In the genomic region with DNA sequence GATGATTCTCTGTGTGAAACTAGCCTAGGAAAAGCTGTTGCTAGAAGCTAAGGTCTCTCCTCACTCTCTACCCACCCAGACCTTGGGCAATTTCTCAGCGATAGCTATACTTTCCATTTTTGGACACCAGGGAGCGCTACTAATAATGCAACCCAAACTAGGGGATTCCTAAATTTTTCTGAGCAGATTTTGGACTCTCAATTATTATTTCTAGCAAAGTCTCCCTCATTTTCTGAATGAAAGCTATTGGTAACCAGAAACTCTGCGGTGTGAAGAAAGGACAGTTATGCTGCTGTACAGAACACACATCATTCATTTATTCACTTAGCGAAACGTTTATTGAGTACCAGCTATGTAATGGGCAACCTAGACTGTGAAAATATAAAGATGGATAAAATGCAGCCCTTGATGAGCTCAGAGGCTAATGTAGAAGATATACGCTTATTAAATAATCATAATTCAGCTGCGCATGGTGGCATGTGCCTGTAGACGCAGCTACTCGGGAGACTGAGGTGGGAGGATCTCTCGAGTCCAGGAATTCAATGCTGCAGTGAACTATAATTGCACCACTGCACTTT, we compare ENCODE assay signal across 8 cellular contexts. TPM values are rescaled to one million over a fixed set of nuclear protein-coding genes. Genes with fewer than 3 reads are reported as not detected.
DNase-seq lines count a peak whose midpoint lies in the region; ATAC-seq and TF ChIP-seq lines count a peak whose summit lies in the region.

No MANE protein-coding gene starts in this region.

- CTCF ChIA-PET in GM10248 (lab: Yijun Ruan, JAX) (interaction anchor here (0.8 to 43.8 kb wide), 47 partner anchors 9 to 256 kb away, joined by 3 to 1411 read pairs (median 5); a partner anchor contains a TSS), WTC11 (lab: Charles Lee) (interaction anchor here (0.6 to 9.8 kb wide), 43 partner anchors 9 to 326 kb away, joined by 3 to 403 read pairs (median 5); a partner anchor contains a TSS)

- H3K27ac ChIP-seq in neutrophil = peak overlapping the region; percentile 9

- ATAC-seq in WTC11 (peak; percentile 87), GM21619 (IDR thresholded peaks at IDR 0.05; ENCODE audit: unreplicated experiment) (no peak), HG02840 (IDR thresholded peaks at IDR 0.05; ENCODE audit: low FRiP score, unreplicated experiment) (no peak)

- no peaks in the 10 kb centered on the region for H3K27me3 ChIP-seq in neutrophil

- no peak overlapping the region for H3K4me3 Mint-ChIP-seq in WTC11

- DNase-seq in ACHN = peak; percentile 47
- DNase-seq in GM10248 (ENCODE audit: extremely low spot score) = peak; percentile 39
- DNase-seq in NCI-H128 (lab: John Stamatoyannopoulos, UW; ENCODE audit: unreplicated experiment) = peak; percentile 15
- no peak for DNase-seq in WTC11 (ENCODE audit: low spot score)
- peak; percentile 27 for DNase-seq in fibroblast of gingiva (ENCODE audit: low read depth)

- H3K4me1 Mint-ChIP-seq in WTC11 = peaks cover 9% of the 10 kb centered on the region

- in situ Hi-C loops in ACHN (cut with HindIII; ENCODE audit: low pct_ligation_motif_present, low pct_unique_long_range_greater_than_20kb, low sequenced_read_pairs) = no loop called here

- no peaks in the 10 kb centered on the region for H3K27me3 Mint-ChIP-seq in WTC11 (ENCODE audit: low read depth)

- H3K9me3 Mint-ChIP-seq in WTC11 = no peaks in the 10 kb centered on the region

- H3K27ac Mint-ChIP-seq in WTC11 = no peak overlapping the region

- no peaks in the 10 kb centered on the region for H3K36me3 Mint-ChIP-seq in WTC11

- no peaks in the 10 kb centered on the region for H3K36me3 ChIP-seq in neutrophil

- POLR2A ChIA-PET in GM10248 (lab: Yijun Ruan, JAX) = interaction anchor here (0.6 kb wide), 1 partner anchor 46 kb away, joined by 4 read pairs; no protein-coding TSS in a partner anchor
- POLR2A ChIA-PET in WTC11 (lab: Charles Lee) = interaction anchor here (0.8 to 1.2 kb wide), 2 partner anchors 8 to 174 kb away, joined by 3 read pairs; a partner anchor contains a TSS

- peaks cover 9% of the 10 kb centered on the region in 2 experiments for H3K4me1 ChIP-seq in neutrophil (ENCODE audit: control insufficient read depth in 1 of 2, insufficient read depth in 1 of 2, low read depth in 1 of 2, low read length in 1 of 2)

- H3K9me3 ChIP-seq in neutrophil = no peaks in the 10 kb centered on the region

- peak; percentile 53 for TF ChIP-seq CTCF in GM10248 (IDR thresholded peaks at IDR 0.05; ENCODE audit: control extremely low read depth, extremely low read depth, low read depth, missing control alignments)
- TF ChIP-seq CTCF in WTC11 (IDR thresholded peaks at IDR 0.05) = peak; percentile 37
- peak; percentile 81 for TF ChIP-seq CTCF in neutrophil (IDR thresholded peaks at IDR 0.05)

- H3K4me3 ChIP-seq in neutrophil (ENCODE audit: low read depth in 1 of 2, low read length in 1 of 2) = no peak overlapping the region

TF ChIP-seq in WTC11, 78 proteins besides CTCF, POLR2A, EP300 and RAD21 (continues in another document):
- TF ChIP-seq, protein P1, sequence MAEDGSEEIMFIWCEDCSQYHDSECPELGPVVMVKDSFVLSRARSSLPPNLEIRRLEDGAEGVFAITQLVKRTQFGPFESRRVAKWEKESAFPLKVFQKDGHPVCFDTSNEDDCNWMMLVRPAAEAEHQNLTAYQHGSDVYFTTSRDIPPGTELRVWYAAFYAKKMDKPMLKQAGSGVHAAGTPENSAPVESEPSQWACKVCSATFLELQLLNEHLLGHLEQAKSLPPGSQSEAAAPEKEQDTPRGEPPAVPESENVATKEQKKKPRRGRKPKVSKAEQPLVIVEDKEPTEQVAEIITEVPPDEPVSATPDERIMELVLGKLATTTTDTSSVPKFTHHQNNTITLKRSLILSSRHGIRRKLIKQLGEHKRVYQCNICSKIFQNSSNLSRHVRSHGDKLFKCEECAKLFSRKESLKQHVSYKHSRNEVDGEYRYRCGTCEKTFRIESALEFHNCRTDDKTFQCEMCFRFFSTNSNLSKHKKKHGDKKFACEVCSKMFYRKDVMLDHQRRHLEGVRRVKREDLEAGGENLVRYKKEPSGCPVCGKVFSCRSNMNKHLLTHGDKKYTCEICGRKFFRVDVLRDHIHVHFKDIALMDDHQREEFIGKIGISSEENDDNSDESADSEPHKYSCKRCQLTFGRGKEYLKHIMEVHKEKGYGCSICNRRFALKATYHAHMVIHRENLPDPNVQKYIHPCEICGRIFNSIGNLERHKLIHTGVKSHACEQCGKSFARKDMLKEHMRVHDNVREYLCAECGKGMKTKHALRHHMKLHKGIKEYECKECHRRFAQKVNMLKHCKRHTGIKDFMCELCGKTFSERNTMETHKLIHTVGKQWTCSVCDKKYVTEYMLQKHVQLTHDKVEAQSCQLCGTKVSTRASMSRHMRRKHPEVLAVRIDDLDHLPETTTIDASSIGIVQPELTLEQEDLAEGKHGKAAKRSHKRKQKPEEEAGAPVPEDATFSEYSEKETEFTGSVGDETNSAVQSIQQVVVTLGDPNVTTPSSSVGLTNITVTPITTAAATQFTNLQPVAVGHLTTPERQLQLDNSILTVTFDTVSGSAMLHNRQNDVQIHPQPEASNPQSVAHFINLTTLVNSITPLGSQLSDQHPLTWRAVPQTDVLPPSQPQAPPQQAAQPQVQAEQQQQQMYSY (CRISPR knock-in tag; IDR thresholded peaks at IDR 0.05) = no peak
- TF ChIP-seq ATF1 (CRISPR knock-in tag; IDR thresholded peaks at IDR 0.05) = no peak
- TF ChIP-seq TEAD1 (CRISPR knock-in tag; IDR thresholded peaks at IDR 0.05) = no peak
- no peak for TF ChIP-seq NR1H2 (CRISPR knock-in tag; IDR thresholded peaks at IDR 0.05)
- TF ChIP-seq SOX15 (CRISPR knock-in tag; IDR thresholded peaks at IDR 0.05) = no peak
- TF ChIP-seq, protein P2, sequence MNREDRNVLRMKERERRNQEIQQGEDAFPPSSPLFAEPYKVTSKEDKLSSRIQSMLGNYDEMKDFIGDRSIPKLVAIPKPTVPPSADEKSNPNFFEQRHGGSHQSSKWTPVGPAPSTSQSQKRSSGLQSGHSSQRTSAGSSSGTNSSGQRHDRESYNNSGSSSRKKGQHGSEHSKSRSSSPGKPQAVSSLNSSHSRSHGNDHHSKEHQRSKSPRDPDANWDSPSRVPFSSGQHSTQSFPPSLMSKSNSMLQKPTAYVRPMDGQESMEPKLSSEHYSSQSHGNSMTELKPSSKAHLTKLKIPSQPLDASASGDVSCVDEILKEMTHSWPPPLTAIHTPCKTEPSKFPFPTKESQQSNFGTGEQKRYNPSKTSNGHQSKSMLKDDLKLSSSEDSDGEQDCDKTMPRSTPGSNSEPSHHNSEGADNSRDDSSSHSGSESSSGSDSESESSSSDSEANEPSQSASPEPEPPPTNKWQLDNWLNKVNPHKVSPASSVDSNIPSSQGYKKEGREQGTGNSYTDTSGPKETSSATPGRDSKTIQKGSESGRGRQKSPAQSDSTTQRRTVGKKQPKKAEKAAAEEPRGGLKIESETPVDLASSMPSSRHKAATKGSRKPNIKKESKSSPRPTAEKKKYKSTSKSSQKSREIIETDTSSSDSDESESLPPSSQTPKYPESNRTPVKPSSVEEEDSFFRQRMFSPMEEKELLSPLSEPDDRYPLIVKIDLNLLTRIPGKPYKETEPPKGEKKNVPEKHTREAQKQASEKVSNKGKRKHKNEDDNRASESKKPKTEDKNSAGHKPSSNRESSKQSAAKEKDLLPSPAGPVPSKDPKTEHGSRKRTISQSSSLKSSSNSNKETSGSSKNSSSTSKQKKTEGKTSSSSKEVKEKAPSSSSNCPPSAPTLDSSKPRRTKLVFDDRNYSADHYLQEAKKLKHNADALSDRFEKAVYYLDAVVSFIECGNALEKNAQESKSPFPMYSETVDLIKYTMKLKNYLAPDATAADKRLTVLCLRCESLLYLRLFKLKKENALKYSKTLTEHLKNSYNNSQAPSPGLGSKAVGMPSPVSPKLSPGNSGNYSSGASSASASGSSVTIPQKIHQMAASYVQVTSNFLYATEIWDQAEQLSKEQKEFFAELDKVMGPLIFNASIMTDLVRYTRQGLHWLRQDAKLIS (CRISPR knock-in tag; IDR thresholded peaks at IDR 0.05; ENCODE audit: borderline replicate concordance) = no peak
- TF ChIP-seq, protein P3, sequence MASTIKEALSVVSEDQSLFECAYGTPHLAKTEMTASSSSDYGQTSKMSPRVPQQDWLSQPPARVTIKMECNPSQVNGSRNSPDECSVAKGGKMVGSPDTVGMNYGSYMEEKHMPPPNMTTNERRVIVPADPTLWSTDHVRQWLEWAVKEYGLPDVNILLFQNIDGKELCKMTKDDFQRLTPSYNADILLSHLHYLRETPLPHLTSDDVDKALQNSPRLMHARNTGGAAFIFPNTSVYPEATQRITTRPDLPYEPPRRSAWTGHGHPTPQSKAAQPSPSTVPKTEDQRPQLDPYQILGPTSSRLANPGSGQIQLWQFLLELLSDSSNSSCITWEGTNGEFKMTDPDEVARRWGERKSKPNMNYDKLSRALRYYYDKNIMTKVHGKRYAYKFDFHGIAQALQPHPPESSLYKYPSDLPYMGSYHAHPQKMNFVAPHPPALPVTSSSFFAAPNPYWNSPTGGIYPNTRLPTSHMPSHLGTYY (CRISPR knock-in tag; IDR thresholded peaks at IDR 0.05) = no peak
- TF ChIP-seq FOXP1 (CRISPR knock-in tag; IDR thresholded peaks at IDR 0.05; ENCODE audit: borderline replicate concordance) = no peak
- TF ChIP-seq NFYB (CRISPR knock-in tag; conservative IDR thresholded peaks at IDR 0.05; ENCODE audit: low read depth) = no peak
- TF ChIP-seq, protein P4, sequence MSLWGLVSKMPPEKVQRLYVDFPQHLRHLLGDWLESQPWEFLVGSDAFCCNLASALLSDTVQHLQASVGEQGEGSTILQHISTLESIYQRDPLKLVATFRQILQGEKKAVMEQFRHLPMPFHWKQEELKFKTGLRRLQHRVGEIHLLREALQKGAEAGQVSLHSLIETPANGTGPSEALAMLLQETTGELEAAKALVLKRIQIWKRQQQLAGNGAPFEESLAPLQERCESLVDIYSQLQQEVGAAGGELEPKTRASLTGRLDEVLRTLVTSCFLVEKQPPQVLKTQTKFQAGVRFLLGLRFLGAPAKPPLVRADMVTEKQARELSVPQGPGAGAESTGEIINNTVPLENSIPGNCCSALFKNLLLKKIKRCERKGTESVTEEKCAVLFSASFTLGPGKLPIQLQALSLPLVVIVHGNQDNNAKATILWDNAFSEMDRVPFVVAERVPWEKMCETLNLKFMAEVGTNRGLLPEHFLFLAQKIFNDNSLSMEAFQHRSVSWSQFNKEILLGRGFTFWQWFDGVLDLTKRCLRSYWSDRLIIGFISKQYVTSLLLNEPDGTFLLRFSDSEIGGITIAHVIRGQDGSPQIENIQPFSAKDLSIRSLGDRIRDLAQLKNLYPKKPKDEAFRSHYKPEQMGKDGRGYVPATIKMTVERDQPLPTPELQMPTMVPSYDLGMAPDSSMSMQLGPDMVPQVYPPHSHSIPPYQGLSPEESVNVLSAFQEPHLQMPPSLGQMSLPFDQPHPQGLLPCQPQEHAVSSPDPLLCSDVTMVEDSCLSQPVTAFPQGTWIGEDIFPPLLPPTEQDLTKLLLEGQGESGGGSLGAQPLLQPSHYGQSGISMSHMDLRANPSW (CRISPR knock-in tag; conservative IDR thresholded peaks at IDR 0.05; ENCODE audit: low read depth) = no peak
- no peak for TF ChIP-seq ZNF121 (CRISPR knock-in tag; IDR thresholded peaks at IDR 0.05)
- TF ChIP-seq ELF4 (CRISPR knock-in tag; IDR thresholded peaks at IDR 0.05; ENCODE audit: low read depth) = no peak

RNA-seq across cellular contexts. Expression of a gene that starts 6.1 kb away (rescaled TPM):
- 17.0 to 18.0 TPM (median 17.4 TPM) in 3 replicates for total RNA-seq in WTC11 (2021)

RNA-seq across cellular contexts. Expression of a gene that starts 8.6 kb away (rescaled TPM):
- 28.8 to 33.6 TPM (median 28.8 TPM) in 3 replicates for total RNA-seq in WTC11 (2021)

RNA-seq across cellular contexts. Expression of a gene that starts 41.0 kb away (rescaled TPM):
- 38.2 to 43.0 TPM (median 40.7 TPM) in 3 replicates for total RNA-seq in WTC11 (2021)

RNA-seq across cellular contexts. Expression of a gene that starts 52.0 kb away (rescaled TPM):
- 81.3 to 91.4 TPM (median 81.4 TPM) in 3 replicates for total RNA-seq in WTC11 (2021)
